Comparison of ENCODE assay signal across 9 cellular contexts in the genomic region with DNA sequence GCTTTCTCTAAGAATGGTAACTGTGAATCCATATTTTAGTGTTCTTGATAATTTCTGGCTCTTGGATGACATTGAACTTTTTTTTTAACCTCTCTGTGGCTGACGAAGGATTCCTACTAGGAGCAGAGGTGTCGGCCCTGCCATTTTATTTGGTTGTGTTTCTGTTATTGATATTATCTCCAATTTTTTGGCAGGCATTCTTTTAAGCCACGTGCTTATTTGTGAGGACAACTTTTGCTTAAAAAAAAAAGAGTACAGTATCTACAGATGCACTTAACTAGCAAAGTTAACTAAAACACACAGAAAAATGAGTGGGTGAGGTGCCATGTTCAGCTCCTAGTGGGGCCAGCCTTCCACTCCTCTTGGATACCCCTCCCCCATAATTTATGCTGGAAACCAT. TPM values are rescaled to one million over a fixed set of nuclear protein-coding genes. Genes with fewer than 3 reads are reported as not detected.
DNase-seq lines count a peak whose midpoint lies in the region; ATAC-seq, FAIRE-seq and TF ChIP-seq lines count a peak whose summit lies in the region.
"Had no signal": no experiment of that assay in that cellular context is flagged by ENCODE, and none has a peak within 500 bp of the region (broad histone marks: within the 10 kb centered on the region; RNA-seq: fewer than 3 reads in every experiment).

No MANE protein-coding gene starts in this region.

- H3K4me3 Mint-ChIP-seq in astrocyte (ENCODE audit: unreplicated experiment), result peak overlapping the region; percentile 78
- H3K4me3 Mint-ChIP-seq in mesothelial cell of epicardium, result peak overlapping the region; percentile 62

- intact Hi-C loops in A673 (cut with micrococcal nuclease; ENCODE audit: unreplicated experiment), result no loop called here
- intact Hi-C loops in HCT116 (cut with micrococcal nuclease), result no loop called here

- peak overlapping the region; percentile 76 for H3K9ac ChIP-seq in HCT116 (ENCODE audit: low read length)
- peak overlapping the region; percentile 68 for H3K9ac ChIP-seq in astrocyte (ENCODE audit: low read length)

- H3K9me3 ChIP-seq in A673 (ENCODE audit: low read depth, low read length, poor library complexity, severe bottlenecking) (no peaks in the 10 kb centered on the region), HCT116 (ENCODE audit: control insufficient read depth in 1 of 2, insufficient read depth in 1 of 2, low read depth in 1 of 2, low read length in 2 of 2) (no peaks in the 10 kb centered on the region), astrocyte (ENCODE audit: insufficient read depth, low read depth, low read length) (no peaks in the 10 kb centered on the region)

- H3K4me3 ChIP-seq in A673 (ENCODE audit: low read depth, low read length, poor library complexity, severe bottlenecking) (peak overlapping the region; percentile 85), HCT116 (replicated peaks in 1 of 2; ENCODE audit: low read depth in 1 of 2, low read length in 2 of 2) (peak overlapping the region; percentile 62 to 72), astrocyte (ENCODE audit: insufficient read depth, low read depth, low read length) (peak overlapping the region; percentile 71)

- H3K9me3 Mint-ChIP-seq in astrocyte (ENCODE audit: unreplicated experiment) (no peaks in the 10 kb centered on the region), mesothelial cell of epicardium (no peaks in the 10 kb centered on the region)

- BruUV-seq in A673 (replicated peaks; lab: Mats Ljungman, UMichigan), result TSS peak; percentile 65
- TSS peak; percentile 67 for BruUV-seq in HCT116 (replicated peaks; lab: Mats Ljungman, UMichigan)

- TF ChIP-seq CTCF in A673 (conservative IDR thresholded peaks at IDR 0.05; ENCODE audit: low read depth, low read length), result no peak
- no peak for TF ChIP-seq CTCF in HCT116 (IDR thresholded peaks at IDR 0.05 in 2 of 3, conservative IDR thresholded peaks at IDR 0.05 in 1 of 3; ENCODE audit: borderline replicate concordance in 1 of 3, insufficient read depth in 1 of 3, low read depth in 2 of 3, low read length in 2 of 3)
- TF ChIP-seq CTCF in astrocyte (IDR thresholded peaks at IDR 0.05; ENCODE audit: insufficient read depth, low read depth, low read length), result no peak
- no peak for TF ChIP-seq CTCF in mesothelial cell of epicardium (IDR thresholded peaks at IDR 0.05; ENCODE audit: unreplicated experiment)
- TF ChIP-seq CTCF in omental fat pad (IDR thresholded peaks at IDR 0.05), result no peak

- no peak overlapping the region for H2AFZ ChIP-seq in HCT116 (ENCODE audit: low read depth, low read length, poor library complexity, severe bottlenecking)
- no peak overlapping the region for H2AFZ ChIP-seq in astrocyte (ENCODE audit: low read depth, low read length)

- H3K27me3 Mint-ChIP-seq in astrocyte (ENCODE audit: low read depth, unreplicated experiment) (peaks cover 12% of the 10 kb centered on the region), mesothelial cell of epicardium (ENCODE audit: low read depth) (peaks cover 4% of the 10 kb centered on the region)

- ATAC-seq in HCT116 (no peak), HG02884 (IDR thresholded peaks at IDR 0.05; ENCODE audit: unreplicated experiment) (no peak), omental fat pad (ENCODE audit: low FRiP score) (no peak), HG02973 (IDR thresholded peaks at IDR 0.05; ENCODE audit: unreplicated experiment) (no peak)

- H3K9me2 ChIP-seq in HCT116 (ENCODE audit: insufficient read depth), result no peaks in the 10 kb centered on the region

- H3K79me2 ChIP-seq in HCT116 (ENCODE audit: insufficient read depth, low read length) (no peaks in the 10 kb centered on the region), astrocyte (ENCODE audit: insufficient read depth, low read length) (no peaks in the 10 kb centered on the region)

- TF ChIP-seq RAD21 in HCT116 (IDR thresholded peaks at IDR 0.05; ENCODE audit: low read depth), result no peak

- H4K20me1 ChIP-seq in HCT116 (ENCODE audit: insufficient read depth) (no peaks in the 10 kb centered on the region), astrocyte (ENCODE audit: insufficient read depth, low read length) (no peaks in the 10 kb centered on the region)

- no peaks in the 10 kb centered on the region for H3K27me3 ChIP-seq in A673 (replicated peaks; ENCODE audit: insufficient read depth, low read depth, low read length, poor library complexity)
- H3K27me3 ChIP-seq in HCT116 (ENCODE audit: insufficient read depth, low read length), result no peaks in the 10 kb centered on the region
- no peaks in the 10 kb centered on the region for H3K27me3 ChIP-seq in astrocyte (ENCODE audit: insufficient read depth, low read length)

- no peak for FAIRE-seq in astrocyte (lab: Jason Lieb, UNC)
- FAIRE-seq: islet of Langerhans had no signal

- H3K27ac ChIP-seq in A673 (ENCODE audit: low read depth, low read length, poor library complexity, severe bottlenecking) (peak overlapping the region; percentile 72), HCT116 (ENCODE audit: low read depth, low read length) (no peak overlapping the region), astrocyte (ENCODE audit: low read depth, low read length) (no peak overlapping the region)

- POLR2A ChIA-PET in A673 (lab: Charles Lee; ENCODE audit: low non-redundant PET) (no interaction called here), HCT116 (lab: Charles Lee) (interaction anchor here (1.7 kb wide), 1 partner anchor 15 kb away, joined by 6 read pairs; a partner anchor contains a TSS)

- H3K4me2 ChIP-seq in HCT116 (ENCODE audit: low read length), result peak overlapping the region; percentile 93
- H3K4me2 ChIP-seq in astrocyte (ENCODE audit: low read length), result peak overlapping the region; percentile 94

- H3K36me3 Mint-ChIP-seq in astrocyte (ENCODE audit: low read depth, unreplicated experiment) (peaks cover 4% of the 10 kb centered on the region), mesothelial cell of epicardium (peaks cover 12% of the 10 kb centered on the region)

- DNase-seq in A673 (ENCODE audit: low spot score) (no peak), HCT116 (ENCODE audit: low read depth, low spot score) (no peak), astrocyte (ENCODE audit: low read depth) (no peak), mesothelial cell of epicardium (ENCODE audit: low spot score in 2 of 2, unreplicated experiment in 2 of 2) (no peak), omental fat pad (ENCODE audit: low spot score) (no peak)
- no peak for DNase-seq in stimulated activated CD4-positive, alpha-beta T cell treated with anti-CD3 and anti-CD28 coated beads, Interleukin-1b, Interleukin-23, amount 100 ng/mL, for 48 hours

- CTCF ChIA-PET in A673 (lab: Charles Lee), result interaction anchor here (1.0 kb wide), 1 partner anchor 15 kb away, joined by 4 read pairs; a partner anchor contains a TSS
- CTCF ChIA-PET in HCT116 (lab: Charles Lee), result interaction anchor here (6.8 kb wide), 1 partner anchor 112 kb away, joined by 120 read pairs; a partner anchor contains a TSS

- H3K27ac Mint-ChIP-seq in astrocyte (ENCODE audit: unreplicated experiment) (no peak overlapping the region), mesothelial cell of epicardium (peak overlapping the region; percentile 60)

- RAD21 ChIA-PET in HCT116 (lab: Charles Lee; ENCODE audit: low non-redundant PET in 1 of 2, low total read pairs in 2 of 2, uncharacterized antibody in 2 of 2, unreplicated experiment in 2 of 2), result no interaction called here

- H3K4me1 Mint-ChIP-seq in astrocyte (ENCODE audit: low read depth, unreplicated experiment), result peaks cover 10% of the 10 kb centered on the region
- H3K4me1 Mint-ChIP-seq in mesothelial cell of epicardium, result peaks cover 32% of the 10 kb centered on the region

- peaks cover 27% of the 10 kb centered on the region for H3K36me3 ChIP-seq in A673 (ENCODE audit: insufficient read depth, low read length, poor library complexity, severe bottlenecking)
- H3K36me3 ChIP-seq in HCT116 (ENCODE audit: control insufficient read depth in 1 of 2, insufficient read depth in 2 of 2, low read length in 2 of 2), result peaks cover 2 to 11% of the 10 kb centered on the region in 2 experiments; a peak in 3 of 4 replicates
- H3K36me3 ChIP-seq in astrocyte (ENCODE audit: insufficient read depth, low read length), result no peaks in the 10 kb centered on the region

- H3K4me1 ChIP-seq in A673 (ENCODE audit: insufficient read depth, low read length, poor library complexity, severe bottlenecking), result peaks cover 29% of the 10 kb centered on the region
- H3K4me1 ChIP-seq in HCT116 (ENCODE audit: control insufficient read depth in 1 of 2, insufficient read depth in 2 of 2, low read length in 2 of 2), result peaks cover 13 to 28% of the 10 kb centered on the region in 2 experiments; a peak in 3 of 4 replicates
- H3K4me1 ChIP-seq in astrocyte (ENCODE audit: insufficient read depth, low read length), result peaks cover 16% of the 10 kb centered on the region

- TF ChIP-seq POLR2A in HCT116 (IDR thresholded peaks at IDR 0.05; ENCODE audit: borderline replicate concordance, extremely low read depth, insufficient read depth, insufficient read length), result no peak

TF ChIP-seq in HCT116, 20 proteins besides CTCF, POLR2A, EP300 and RAD21 (continues in another document):
- TF ChIP-seq CBX3 (IDR thresholded peaks at IDR 0.05; ENCODE audit: low read depth), result no peak
- no peak for TF ChIP-seq FOSL1 (IDR thresholded peaks at IDR 0.05; ENCODE audit: low read depth)
- no peak for TF ChIP-seq SP1 (IDR thresholded peaks at IDR 0.05; ENCODE audit: low read depth)
- TF ChIP-seq SIN3A (IDR thresholded peaks at IDR 0.05; ENCODE audit: low read depth), result no peak
- no peak for TF ChIP-seq EZH2phosphoT487 (IDR thresholded peaks at IDR 0.05; ENCODE audit: borderline replicate concordance)
- no peak for TF ChIP-seq EGR1 (IDR thresholded peaks at IDR 0.05; ENCODE audit: low read depth)
- no peak for TF ChIP-seq POLR2AphosphoS5 (IDR thresholded peaks at IDR 0.05; ENCODE audit: low read depth, low read length)

RNA-seq across cellular contexts. Expression of a gene that starts 1.1 kb away (rescaled TPM):
- 19.2 and 23.4 TPM in 2 replicates for total RNA-seq in A673 (2021)
- total RNA-seq in HCT116 (2021; ENCODE audit: unreplicated experiment), result 16.1 TPM
- 7.3 and 9.1 TPM in 2 replicates for polyA plus RNA-seq in HCT116 (2012)
- total RNA-seq in astrocyte, result 2.9 and 3.1 TPM in 2 replicates
- total RNA-seq in mesothelial cell of epicardium, result 7.0 to 8.5 TPM (median 8.0 TPM) in 3 replicates
- total RNA-seq in omental fat pad, result 1 to 10 TPM; 1.9 to 9.6 (median 5.4) TPM

RNA-seq across cellular contexts. Expression of a gene that starts 15.0 kb away (rescaled TPM):
- 1,064 and 1,085 TPM in 2 replicates for total RNA-seq in A673 (2021)
- 1,981 TPM for total RNA-seq in HCT116 (2021; ENCODE audit: unreplicated experiment)
- polyA plus RNA-seq in HCT116 (2012), result 2,739 and 2,996 TPM in 2 replicates
- 818 and 887 TPM in 2 replicates for total RNA-seq in astrocyte
- 1,840 to 1,922 TPM (median 1,906 TPM) in 3 replicates for total RNA-seq in mesothelial cell of epicardium
- total RNA-seq in omental fat pad, result 1,000 to 10,000 TPM; 1,059 to 1,562 (median 1,256) TPM

RNA-seq across cellular contexts. Expression of a gene that starts 43.6 kb away (rescaled TPM):
- total RNA-seq in A673 (2021), result 10.3 and 17.0 TPM in 2 replicates
- total RNA-seq in HCT116 (2021; ENCODE audit: unreplicated experiment), result 21.8 TPM
- 20.5 and 20.9 TPM in 2 replicates for polyA plus RNA-seq in HCT116 (2012)
- total RNA-seq in astrocyte, result 73.3 and 75.5 TPM in 2 replicates
- 88.2 to 91.8 TPM (median 91.4 TPM) in 3 replicates for total RNA-seq in mesothelial cell of epicardium
- total RNA-seq in omental fat pad, result 10 to 100 TPM in 3 of 4 donors, 1 to 10 TPM in 1; 8.2 to 16.0 (median 14.2) TPM

RNA-seq across cellular contexts. Expression of a gene that starts 59.5 kb away (rescaled TPM):
- total RNA-seq in A673 (2021) (0.66 TPM in 1 of 2 replicates, not detected in the other), HCT116 (2021; ENCODE audit: unreplicated experiment) (not detected), astrocyte (not detected in 2 replicates), mesothelial cell of epicardium (17.5 to 17.7 TPM (median 17.6 TPM) in 3 replicates), omental fat pad (under 1 TPM in 1 of 4 donors, not detected in 3; 0.28 TPM)
- 0.05 TPM in 1 of 2 replicates, not detected in the other for polyA plus RNA-seq in HCT116 (2012)
